In genomic region chr2:109321570-109321969, GRCh38 we compare ENCODE assay signal across 16 cellular contexts.
DNase-seq lines count a peak whose midpoint lies in the region; ATAC-seq and TF ChIP-seq lines count a peak whose summit lies in the region.
"Had no signal": no experiment of that assay in that cellular context is flagged by ENCODE, and none has a peak within 500 bp of the region (broad histone marks: within the 10 kb centered on the region; RNA-seq: fewer than 3 reads in every experiment).

No MANE protein-coding gene starts in this region.

- peaks cover 4% of the 10 kb centered on the region for H3K9me3 Mint-ChIP-seq in endodermal cell
- H3K9me3 Mint-ChIP-seq: stimulated activated memory B cell treated with anti-CD40 and anti-IgM and Interleukin-4, amounts not matched to agents 10 μg/mL and 1 μg/mL and 100 μg/mL, for 72 hours had no signal

- H3K36me3 Mint-ChIP-seq in endodermal cell (ENCODE audit: low read depth), result no peaks in the 10 kb centered on the region
- H3K36me3 Mint-ChIP-seq: activated naive CD8-positive, alpha-beta T cell; stimulated activated memory B cell treated with anti-CD40 and anti-IgM and Interleukin-4, amounts not matched to agents 10 μg/mL and 1 μg/mL and 100 μg/mL, for 72 hours had no signal

- H3K27me3 ChIP-seq in right lobe of liver, result no peaks in the 10 kb centered on the region
- H3K27me3 ChIP-seq in tibial nerve, result no peaks in the 10 kb centered on the region
- H3K27me3 ChIP-seq in endodermal cell (ENCODE audit: control insufficient read depth, insufficient read depth, low read length, poor library complexity, severe bottlenecking), result no peaks in the 10 kb centered on the region

- no peak overlapping the region for H3K4me3 ChIP-seq in right lobe of liver
- no peak overlapping the region for H3K4me3 ChIP-seq in tibial nerve
- no peak overlapping the region for H3K4me3 ChIP-seq in endodermal cell (ENCODE audit: low read length)

- TF ChIP-seq CTCF in right lobe of liver (IDR thresholded peaks at IDR 0.05), result peak in 1 of 4 donors; percentile 3
- no peak for TF ChIP-seq CTCF in tibial nerve (IDR thresholded peaks at IDR 0.05)
- TF ChIP-seq CTCF in endodermal cell (conservative IDR thresholded peaks at IDR 0.05), result no peak

- H3K27me3 Mint-ChIP-seq in endodermal cell (ENCODE audit: insufficient read depth), result no peaks in the 10 kb centered on the region
- H3K27me3 Mint-ChIP-seq: activated naive CD8-positive, alpha-beta T cell had no signal

- TF ChIP-seq POLR2A in right lobe of liver (IDR thresholded peaks at IDR 0.05), result no peak
- TF ChIP-seq POLR2A in tibial nerve (IDR thresholded peaks at IDR 0.05), result no peak

- no peak overlapping the region for H3K4me3 Mint-ChIP-seq in endodermal cell
- H3K4me3 Mint-ChIP-seq: activated naive CD8-positive, alpha-beta T cell; stimulated activated memory B cell treated with anti-CD40 and anti-IgM and Interleukin-4, amounts not matched to agents 10 μg/mL and 1 μg/mL and 100 μg/mL, for 72 hours had no signal

- intact Hi-C loops in right lobe of liver (cut with DNase I), result no loop called here

- no peak overlapping the region for H3K9ac ChIP-seq in endodermal cell (ENCODE audit: extremely low read depth, low read length, poor library complexity, severe bottlenecking)

- H3K36me3 ChIP-seq in right lobe of liver (no peaks in the 10 kb centered on the region), tibial nerve (no peaks in the 10 kb centered on the region), endodermal cell (ENCODE audit: control insufficient read depth, insufficient read depth, low read length) (no peaks in the 10 kb centered on the region)

- TF ChIP-seq EP300 in tibial nerve (IDR thresholded peaks at IDR 0.05), result no peak

- H3K4me1 ChIP-seq in right lobe of liver (no peaks in the 10 kb centered on the region), tibial nerve (peaks cover 0 to 95% (median 24%) of the 10 kb centered on the region in 4 donors), endodermal cell (ENCODE audit: control insufficient read depth, insufficient read depth, low read length) (peaks cover 6% of the 10 kb centered on the region)

- H3K27ac Mint-ChIP-seq in endodermal cell, result no peak overlapping the region
- H3K27ac Mint-ChIP-seq: activated naive CD8-positive, alpha-beta T cell; stimulated activated memory B cell treated with anti-CD40 and anti-IgM and Interleukin-4, amounts not matched to agents 10 μg/mL and 1 μg/mL and 100 μg/mL, for 72 hours had no signal

- ATAC-seq in right lobe of liver (no peak), GM18502 (IDR thresholded peaks at IDR 0.05; ENCODE audit: poor library complexity, unreplicated experiment) (no peak)
- ATAC-seq: stimulated activated memory B cell treated with anti-CD40 and anti-IgM and Interleukin-4, amounts not matched to agents 10 μg/mL and 1 μg/mL and 100 μg/mL, for 72 hours had no signal

- WGBS in right lobe of liver (ENCODE audit: insufficient coverage, low coverage, low lambda C conversion rate, missing lambda C conversion rate), result 79% methylated on average over 3 of the region's 3 CpGs
- 73 to 82% methylated on average over 3 of the region's 3 CpGs for WGBS in tibial nerve, 2 donors
- 95 to 96% methylated on average over 3 of the region's 3 CpGs for WGBS in endodermal cell (ENCODE audit: insufficient coverage in 1 of 2, insufficient read length in 1 of 2), 2 experiments

- H3K4me1 Mint-ChIP-seq in endodermal cell, result peaks cover 18% of the 10 kb centered on the region
- H3K4me1 Mint-ChIP-seq: stimulated activated memory B cell treated with anti-CD40 and anti-IgM and Interleukin-4, amounts not matched to agents 10 μg/mL and 1 μg/mL and 100 μg/mL, for 72 hours had no signal

- DNase-seq in DMS 273 (lab: John Stamatoyannopoulos, UW; ENCODE audit: unreplicated experiment) (peak; percentile 49), DMS 273 treated with DMSO at 0.1 percent for 48 hours (lab: John Stamatoyannopoulos, UW) (no peak), astrocyte of the hippocampus (ENCODE audit: low read depth, low spot score) (peak; percentile 45), right lobe of liver (no peak), tibial nerve (ENCODE audit: low spot score in 2 of 2) (no peak), endodermal cell (no peak), OCI-M2 (lab: John Stamatoyannopoulos, UW; ENCODE audit: unreplicated experiment) (no peak)
- DNase-seq: activated CD4-positive, alpha-beta T cell treated with anti-CD3 and anti-CD28 coated beads, Interleukin-2, amount 50 U/mL, for 4 hours; mesendoderm; NCI-H2081 treated with DMSO at 0.1 percent for 48 hours; SHP77 treated with DMSO at 0.1 percent for 48 hours had no signal

- no peaks in the 10 kb centered on the region for H3K9me3 ChIP-seq in right lobe of liver
- H3K9me3 ChIP-seq in tibial nerve, result no peaks in the 10 kb centered on the region
- no peaks in the 10 kb centered on the region for H3K9me3 ChIP-seq in endodermal cell (ENCODE audit: control insufficient read depth, low read length)

- H3K27ac ChIP-seq in right lobe of liver (peak overlapping the region; percentile 7 to 57 (median 52)), tibial nerve (peak overlapping the region; percentile 28 to 89 (median 64)), endodermal cell (ENCODE audit: low read depth, low read length) (no peak overlapping the region)
- H3K27ac ChIP-seq: 22Rv1, HL-60 had no signal

Comparison
In these comparisons a context has a peak if more than half of its experiments do, and no peak if none do; other contexts are left out.
1. DNase-seq: peak in DMS 273 (single experiment) and astrocyte of the hippocampus (single experiment); none in DMS 273 treated with DMSO at 0.1 percent for 48 hours (single experiment), right lobe of liver (0 of 3), tibial nerve (0 of 2), endodermal cell (single experiment) and OCI-M2 (single experiment).